11 cellular contexts compared by ENCODE assay signal in genomic region chr3:54822206-54822605, GRCh38.
DNase-seq lines count a peak whose midpoint lies in the region; ATAC-seq and TF ChIP-seq lines count a peak whose summit lies in the region.
"Had no signal": no experiment of that assay in that cellular context is flagged by ENCODE, and none has a peak within 500 bp of the region (broad histone marks: within the 10 kb centered on the region; RNA-seq: fewer than 3 reads in every experiment).

No MANE protein-coding gene starts in this region.

- TF ChIP-seq RAD21 in IMR-90 (IDR thresholded peaks at IDR 0.05; ENCODE audit: low read length), result no peak

- H2AK9ac ChIP-seq in IMR-90 (replicated peaks; ENCODE audit: low read depth, low read length, poor library complexity), result no peak overlapping the region

- H2BK120ac ChIP-seq in IMR-90 (ENCODE audit: low read depth, low read length), result no peak overlapping the region

- no peaks in the 10 kb centered on the region for H3K27me3 ChIP-seq in IMR-90 (ENCODE audit: control insufficient read depth, insufficient read depth, low read length)
- H3K27me3 ChIP-seq in lower lobe of right lung (ENCODE audit: low read depth), result no peaks in the 10 kb centered on the region
- H3K27me3 ChIP-seq in BE2C, result no peaks in the 10 kb centered on the region

- TF ChIP-seq CTCF in IMR-90 (conservative IDR thresholded peaks at IDR 0.05; ENCODE audit: low read depth, low read length), result no peak
- no peak for TF ChIP-seq CTCF in lower lobe of right lung (IDR thresholded peaks at IDR 0.05)
- TF ChIP-seq CTCF in BE2C (IDR thresholded peaks at IDR 0.05; ENCODE audit: low read depth, low read length), result no peak

- H4K8ac ChIP-seq in IMR-90 (ENCODE audit: low read depth in 2 of 2, low read length in 2 of 2), result no peak overlapping the region

- H2AK5ac ChIP-seq in IMR-90 (ENCODE audit: low read depth, low read length), result no peak overlapping the region

- no peak overlapping the region for H2AFZ ChIP-seq in IMR-90 (replicated peaks; ENCODE audit: low read length, poor library complexity)

- no peaks in the 10 kb centered on the region for H3K79me1 ChIP-seq in IMR-90 (ENCODE audit: low read depth in 1 of 2, low read length in 2 of 2)

- no peak overlapping the region for H3K14ac ChIP-seq in IMR-90 (replicated peaks; ENCODE audit: low read depth, low read length)

- no peak overlapping the region for H2BK15ac ChIP-seq in IMR-90 (ENCODE audit: low read depth, low read length)

- H2BK5ac ChIP-seq in IMR-90 (ENCODE audit: low read depth, low read length, poor library complexity, severe bottlenecking), result no peak overlapping the region

- H3K9me1 ChIP-seq in IMR-90 (ENCODE audit: insufficient read depth, low read length), result 0 out of 2 replicates have a peak, but pooled peaks cover 2% of the 10 kb centered on the region

- H3K56ac ChIP-seq in IMR-90 (ENCODE audit: extremely low read depth, insufficient read depth, low read length), result no peak overlapping the region

- no peak overlapping the region for H3K4me3 ChIP-seq in IMR-90 (ENCODE audit: insufficient read depth, low read depth, low read length)
- no peak overlapping the region for H3K4me3 ChIP-seq in lower lobe of right lung
- H3K4me3 ChIP-seq in BE2C (ENCODE audit: low read depth, low read length), result no peak overlapping the region

- in situ Hi-C loops in IMR-90 (cut with MboI; ENCODE audit: low sequenced_read_pairs), result no loop called here

- H3K4ac ChIP-seq in IMR-90 (ENCODE audit: low read depth, low read length), result no peak overlapping the region; the same call in 1 of the 2 replicates

- peak overlapping the region; percentile 8; the same call in 1 of the 2 replicates for H4K91ac ChIP-seq in IMR-90 (ENCODE audit: insufficient read depth, low read depth, low read length)

- H3K4me1 ChIP-seq in IMR-90 (ENCODE audit: control insufficient read depth, insufficient read depth, low read length) (peaks cover 15% of the 10 kb centered on the region), lower lobe of right lung (peaks cover 7% of the 10 kb centered on the region), BE2C (no peaks in the 10 kb centered on the region)

- no TSS peak for BruUV-seq in IMR-90 (replicated peaks; lab: Mats Ljungman, UMichigan)

- TF ChIP-seq POLR2A in IMR-90 (IDR thresholded peaks at IDR 0.05; ENCODE audit: low read depth, low read length), result no peak

- no peak overlapping the region for H3K23ac ChIP-seq in IMR-90 (ENCODE audit: low read depth, low read length)

- no peaks in the 10 kb centered on the region for H4K20me1 ChIP-seq in IMR-90 (ENCODE audit: insufficient read depth, low read length)

- POLR2A ChIA-PET in IMR-90 (lab: Charles Lee; ENCODE audit: unreplicated experiment), result no interaction called here

- DNase-seq in AG08395 (ENCODE audit: low spot score), result peak; percentile 60
- peak; percentile 59 for DNase-seq in IMR-90
- DNase-seq in cerebellum (ENCODE audit: low spot score), result peak; percentile 39
- DNase-seq in lower lobe of right lung, result no peak
- DNase-seq in BE2C, result no peak
- DNase-seq: activated CD4-positive, alpha-beta T cell treated with anti-CD3 and anti-CD28 coated beads for 1 hour had no signal

- no peak overlapping the region for H3K4me2 ChIP-seq in IMR-90 (ENCODE audit: low read depth, low read length)

- no CpG with 5 or more reads among the region's 1 CpG for WGBS in IMR-90 (ENCODE audit: extremely low coverage in 2 of 2, insufficient read length in 1 of 2), 2 experiments

- no peak overlapping the region for H3K18ac ChIP-seq in IMR-90 (ENCODE audit: low read depth, low read length)

- H2BK20ac ChIP-seq in IMR-90 (ENCODE audit: low read depth, low read length), result 0 out of 2 replicates have a peak overlapping the region, but pooled peaks have one; percentile 10

- H3K27ac ChIP-seq in IMR-90 (ENCODE audit: insufficient read depth, low read length), result no peak overlapping the region
- no peak overlapping the region for H3K27ac ChIP-seq in lower lobe of right lung
- H3K27ac ChIP-seq: C4-2B had no signal

- H3K9me3 ChIP-seq in IMR-90 (ENCODE audit: control insufficient read depth, insufficient read depth, low read length), result no peaks in the 10 kb centered on the region
- H3K9me3 ChIP-seq in lower lobe of right lung, result no peaks in the 10 kb centered on the region
- H3K9me3 ChIP-seq in BE2C, result no peaks in the 10 kb centered on the region

- intact Hi-C loops in IMR-90 (cut with micrococcal nuclease) (loop anchor here (10.0 kb wide), 1 partner anchor 887 kb away; no protein-coding TSS in a partner anchor), lower lobe of right lung (cut with DNase I) (no loop called here)

- ATAC-seq in IMR-90 (ENCODE audit: low read depth) (peak; percentile 32), lower lobe of right lung (peak; percentile 87 to 94), GM19467 (IDR thresholded peaks at IDR 0.05; ENCODE audit: unreplicated experiment) (no peak), HG03460 (IDR thresholded peaks at IDR 0.05; ENCODE audit: unreplicated experiment) (no peak), GM19452 (IDR thresholded peaks at IDR 0.05; ENCODE audit: unreplicated experiment) (no peak)
- ATAC-seq: activated naive CD4-positive, alpha-beta T cell treated with anti-CD3 and anti-CD28 coated beads, Interleukin-2, amount 50 U/mL, for 72 hours had no signal

- dilution Hi-C loops in IMR-90 (cut with HindIII; ENCODE audit: low sequenced_read_pairs, unreplicated experiment), result no loop called here

- H3K9ac ChIP-seq in IMR-90 (ENCODE audit: low read depth, low read length), result no peak overlapping the region

- H4K5ac ChIP-seq in IMR-90 (ENCODE audit: low read depth, low read length), result no peak overlapping the region

- H3K36me3 ChIP-seq in IMR-90 (ENCODE audit: control insufficient read depth, insufficient read depth, low read length) (no peaks in the 10 kb centered on the region), lower lobe of right lung (no peaks in the 10 kb centered on the region), BE2C (no peaks in the 10 kb centered on the region)

- CTCF ChIA-PET in IMR-90 (lab: Yijun Ruan, JAX), result interaction anchor here (1.1 to 1.5 kb wide), 2 partner anchors 16 to 25 kb away, joined by 3 read pairs; no protein-coding TSS in a partner anchor

TF ChIP-seq in IMR-90, 13 proteins besides CTCF, POLR2A, EP300 and RAD21:
- TF ChIP-seq CEBPB (IDR thresholded peaks at IDR 0.05; ENCODE audit: low read depth, low read length) (peak; percentile 43; the same call in 1 of the 2 replicates), MAFK (IDR thresholded peaks at IDR 0.05; ENCODE audit: low read depth, low read length) (no peak)

Comparison
In these comparisons a context has a peak if more than half of its experiments do, and no peak if none do; other contexts are left out.
1. DNase-seq: peak in AG08395 (single experiment), IMR-90 (single experiment) and cerebellum (single experiment); none in lower lobe of right lung (single experiment) and BE2C (single experiment).
2. ATAC-seq: peak in IMR-90 (single experiment) and lower lobe of right lung (2 of 2); none in GM19467 (single experiment), HG03460 (single experiment) and GM19452 (single experiment).